ENCODE assay signal across 12 cellular contexts in the genomic region with DNA sequence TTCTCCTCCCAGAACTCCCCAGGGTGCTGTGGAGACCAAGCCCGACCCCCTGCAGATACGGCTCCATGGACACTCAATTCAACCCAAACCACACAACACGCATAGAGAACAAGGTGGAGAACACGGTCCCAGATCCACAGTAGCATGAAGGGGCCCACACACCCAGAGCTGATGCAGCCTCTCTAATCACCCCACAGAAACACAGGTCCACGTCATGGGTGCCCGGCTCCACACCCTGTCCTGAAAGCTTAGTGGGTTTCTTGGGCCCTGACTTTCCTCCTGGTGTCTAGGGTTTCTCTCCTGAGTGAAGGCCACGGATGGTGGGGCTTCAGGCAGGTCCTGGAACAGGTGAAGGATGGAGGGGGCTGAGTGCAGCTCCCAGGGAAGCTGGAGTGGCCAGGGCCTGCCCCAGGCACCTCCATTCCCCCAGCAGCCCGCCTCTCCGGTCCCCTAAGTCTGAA. TPM values are rescaled to one million over a fixed set of nuclear protein-coding genes. Genes with fewer than 3 reads are reported as not detected.
DNase-seq lines count a peak whose midpoint lies in the region; ATAC-seq and TF ChIP-seq lines count a peak whose summit lies in the region.
"Had no signal": no experiment of that assay in that cellular context is flagged by ENCODE, and none has a peak within 500 bp of the region (broad histone marks: within the 10 kb centered on the region; RNA-seq: fewer than 3 reads in every experiment).

No MANE protein-coding gene starts in this region.

- peak overlapping the region; percentile 87 for H3K4me3 Mint-ChIP-seq in CD4-positive, alpha-beta T cell
- H3K4me3 Mint-ChIP-seq in chondrocyte (ENCODE audit: unreplicated experiment), result no peak overlapping the region

- peak overlapping the region; percentile 85 for H3K27ac Mint-ChIP-seq in CD4-positive, alpha-beta T cell
- no peak overlapping the region for H3K27ac Mint-ChIP-seq in chondrocyte (ENCODE audit: unreplicated experiment)

- POLR2A ChIA-PET in CD4-positive, alpha-beta T cell (lab: Charles Lee), result interaction anchor here (0.7 to 1.6 kb wide), 3 partner anchors 9 to 90 kb away, joined by 4 to 6 read pairs (median 4); no protein-coding TSS in a partner anchor

- no peak for DNase-seq in CD4-positive, alpha-beta T cell
- peak; percentile 2 for DNase-seq in HuH-7.5 (ENCODE audit: low spot score)
- peak; percentile 62 for DNase-seq in chondrocyte (ENCODE audit: low spot score)
- no peak for DNase-seq in glomerular visceral epithelial cell (ENCODE audit: extremely low spot score)
- no peak for DNase-seq in mucosa of descending colon
- DNase-seq in stimulated activated CD4-positive, alpha-beta T cell treated with anti-CD3 and anti-CD28 coated beads, Interleukin-2, amount 100 ng/mL, for 48 hours, result no peak
- DNase-seq: GDM1, substantia nigra had no signal

- TF ChIP-seq CTCF in CD4-positive, alpha-beta T cell (IDR thresholded peaks at IDR 0.05), result no peak
- TF ChIP-seq CTCF in chondrocyte (IDR thresholded peaks at IDR 0.05) (no peak), parathyroid adenoma (IDR thresholded peaks at IDR 0.05) (no peak), mucosa of descending colon (IDR thresholded peaks at IDR 0.05) (no peak)

- H3K4me1 ChIP-seq in parathyroid adenoma (peaks cover 23% of the 10 kb centered on the region), mucosa of descending colon (ENCODE audit: low read depth) (peaks cover 53% of the 10 kb centered on the region)

- H3K27me3 ChIP-seq in CD4-positive, alpha-beta T cell (ENCODE audit: control insufficient read depth, insufficient read depth, low read length), result no peaks in the 10 kb centered on the region
- H3K27me3 ChIP-seq in parathyroid adenoma (ENCODE audit: control insufficient read depth, insufficient read depth, low read length), result no peaks in the 10 kb centered on the region
- H3K27me3 ChIP-seq: adrenal gland had no signal

- intact Hi-C loops in CD4-positive, alpha-beta T cell (cut with DNase I, micrococcal nuclease), result loop anchor here in 1 of 2 experiments (5.0 kb wide), 1 partner anchor 42 kb away; a partner anchor contains a TSS
- intact Hi-C loops in mucosa of descending colon (cut with DNase I, micrococcal nuclease), result no loop called here

- no peak for ATAC-seq in CD4-positive, alpha-beta T cell (ENCODE audit: poor library complexity)
- ATAC-seq in mucosa of descending colon (no peak), HG02623 (IDR thresholded peaks at IDR 0.05; ENCODE audit: unreplicated experiment) (no peak)

- peaks cover 33% of the 10 kb centered on the region for H3K4me1 Mint-ChIP-seq in CD4-positive, alpha-beta T cell (ENCODE audit: low read depth)
- H3K4me1 Mint-ChIP-seq in chondrocyte (ENCODE audit: low read depth), result peaks cover 5% of the 10 kb centered on the region

- H3K4me2 ChIP-seq in parathyroid adenoma (ENCODE audit: low read length), result no peak overlapping the region

- H3K9me3 Mint-ChIP-seq in CD4-positive, alpha-beta T cell, result no peaks in the 10 kb centered on the region
- no peaks in the 10 kb centered on the region for H3K9me3 Mint-ChIP-seq in chondrocyte (ENCODE audit: low read depth)

- H3K4me3 ChIP-seq in parathyroid adenoma (ENCODE audit: low read depth, low read length), result no peak overlapping the region
- H3K4me3 ChIP-seq in mucosa of descending colon, result no peak overlapping the region

- H3K36me3 ChIP-seq in parathyroid adenoma (ENCODE audit: control insufficient read depth, insufficient read depth, low read length) (no peaks in the 10 kb centered on the region), mucosa of descending colon (ENCODE audit: low read depth) (no peaks in the 10 kb centered on the region)
- H3K36me3 ChIP-seq: adrenal gland had no signal

- peak overlapping the region; percentile 73 for H2AFZ ChIP-seq in parathyroid adenoma

- H3K27ac ChIP-seq in CD4-positive, alpha-beta T cell (ENCODE audit: low read depth, low read length), result peak overlapping the region; percentile 29
- H3K27ac ChIP-seq in parathyroid adenoma, result no peak overlapping the region

- H3K27me3 Mint-ChIP-seq in CD4-positive, alpha-beta T cell, result no peaks in the 10 kb centered on the region
- no peaks in the 10 kb centered on the region for H3K27me3 Mint-ChIP-seq in chondrocyte (ENCODE audit: low read depth)

- H3K9ac ChIP-seq in parathyroid adenoma, result no peak overlapping the region

- no peaks in the 10 kb centered on the region for H3K9me3 ChIP-seq in CD4-positive, alpha-beta T cell (ENCODE audit: control insufficient read depth, low read length)
- H3K9me3 ChIP-seq in parathyroid adenoma (ENCODE audit: control insufficient read depth, low read length), result no peaks in the 10 kb centered on the region
- no peaks in the 10 kb centered on the region for H3K9me3 ChIP-seq in mucosa of descending colon
- H3K9me3 ChIP-seq: adrenal gland had no signal

- peaks cover 4% of the 10 kb centered on the region for H3K79me2 ChIP-seq in parathyroid adenoma

- CTCF ChIA-PET in CD4-positive, alpha-beta T cell (lab: Charles Lee), result no interaction called here

- no peaks in the 10 kb centered on the region for H3K36me3 Mint-ChIP-seq in CD4-positive, alpha-beta T cell (ENCODE audit: low read depth)
- no peaks in the 10 kb centered on the region for H3K36me3 Mint-ChIP-seq in chondrocyte (ENCODE audit: low read depth)

RNA-seq across cellular contexts. Expression of a gene that starts 1.5 kb away (rescaled TPM):
- total RNA-seq in CD4-positive, alpha-beta T cell, result not detected
- total RNA-seq in chondrocyte (not detected in 3 replicates), mucosa of descending colon (1 to 10 TPM; 2.5 to 9.0 (median 5.1) TPM)

RNA-seq across cellular contexts. Expression of a gene that starts 5.1 kb away (rescaled TPM):
- total RNA-seq in CD4-positive, alpha-beta T cell, result under 1 TPM; 0.42 to 0.63 TPM
- total RNA-seq in chondrocyte (not detected in 3 replicates), mucosa of descending colon (10 to 100 TPM in 2 of 3 donors, 1 to 10 TPM in 1; 5.6 to 23.7 (median 10.2) TPM)
- total RNA-seq: renal cortical epithelial cell had no signal

RNA-seq across cellular contexts. Expression of a gene that starts 10.3 kb away (rescaled TPM):
- under 1 TPM; 0.25 to 0.41 TPM for total RNA-seq in CD4-positive, alpha-beta T cell
- total RNA-seq in chondrocyte (0.97 to 2.4 TPM (median 2.3 TPM) in 3 replicates), mucosa of descending colon (under 1 TPM; 0.58 to 0.98 (median 0.94) TPM)

RNA-seq across cellular contexts. Expression of a gene that starts 19.3 kb away (rescaled TPM):
- total RNA-seq in CD4-positive, alpha-beta T cell, result 1 to 10 TPM; 3.0 to 3.9 TPM
- total RNA-seq in chondrocyte (2.7 to 3.7 TPM (median 3.7 TPM) in 3 replicates), mucosa of descending colon (1 to 10 TPM; 3.0 to 4.5 (median 3.4) TPM)

RNA-seq across cellular contexts. Expression of a gene that starts 43.0 kb away (rescaled TPM):
- 100 to 1,000 TPM; 151 to 156 TPM for total RNA-seq in CD4-positive, alpha-beta T cell
- 43.8 to 53.0 TPM (median 47.9 TPM) in 3 replicates for total RNA-seq in chondrocyte
- total RNA-seq in mucosa of descending colon, result 10 to 100 TPM; 42.1 to 85.1 (median 44.5) TPM

Comparison
In these comparisons a context has a peak if more than half of its experiments do, and no peak if none do; other contexts are left out.
1. DNase-seq: peak in HuH-7.5 (single experiment) and chondrocyte (single experiment); none in CD4-positive, alpha-beta T cell (0 of 10), glomerular visceral epithelial cell (single experiment), mucosa of descending colon (0 of 3) and stimulated activated CD4-positive, alpha-beta T cell treated with anti-CD3 and anti-CD28 coated beads, Interleukin-2, amount 100 ng/mL, for 48 hours (0 of 2).